In the genomic region with DNA sequence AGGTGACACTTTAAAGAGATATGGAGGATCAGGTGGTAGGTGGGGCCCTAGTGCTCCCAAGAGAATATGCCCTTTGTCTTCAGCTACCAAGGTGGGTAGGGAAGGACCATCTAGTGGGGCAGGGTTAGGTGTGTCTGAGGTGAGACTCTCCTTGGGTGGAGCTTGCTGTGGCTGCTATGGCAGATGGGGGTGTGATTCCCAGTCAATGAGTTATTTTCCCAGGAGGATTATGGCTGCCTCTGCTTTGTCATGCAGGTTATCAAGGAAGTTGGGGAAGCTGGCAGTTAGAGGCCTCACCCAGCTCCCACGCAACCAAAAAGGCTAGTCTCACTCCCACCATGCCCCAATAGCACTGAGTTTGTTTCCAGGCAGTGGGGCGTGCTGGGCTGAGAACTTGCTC, we compare ENCODE assay signal across 10 cellular contexts. TPM values are rescaled to one million over a fixed set of nuclear protein-coding genes. Genes with fewer than 3 reads are reported as not detected.
"Had no signal": no experiment of that assay in that cellular context is flagged by ENCODE, and none has a peak within 500 bp of the region (broad histone marks: within the 10 kb centered on the region; RNA-seq: fewer than 3 reads in every experiment).

No MANE protein-coding gene starts in this region.

- DNase-seq: activated CD4-positive, alpha-beta T cell treated with anti-CD3 and anti-CD28 coated beads, Interleukin-2, amount 50 U/mL, for 1 hour; activated naive CD4-positive, alpha-beta T cell treated with anti-CD3 and anti-CD28 coated beads, Interleukin-2, amount 10 ng/mL, durations not matched to agents 7 days and 5 days; naive thymus-derived CD4-positive, alpha-beta T cell; ovary; stimulated activated CD4-positive, alpha-beta T cell treated with anti-CD3 and anti-CD28 coated beads, Interleukin-1b, Interleukin-23, amount 100 ng/mL, for 48 hours; stimulated activated naive CD8-positive, alpha-beta T cell treated with anti-CD3 and anti-CD28 coated beads, Interleukin-15, amount 100 ng/mL, for 72 hours; testis; upper lobe of right lung had no signal

- H3K27ac ChIP-seq: ovary, testis, upper lobe of right lung had no signal

- H3K4me1 ChIP-seq: testis, upper lobe of right lung had no signal

- H3K9me3 ChIP-seq: ovary, testis, upper lobe of right lung had no signal

- H3K27me3 ChIP-seq: ovary, testis, upper lobe of right lung had no signal

- H3K36me3 ChIP-seq: ovary, upper lobe of right lung had no signal

- H3K4me3 ChIP-seq: lung, ovary, testis, upper lobe of right lung had no signal

RNA-seq across cellular contexts. Expression of gene SPIN2A, which starts 18.0 kb away (rescaled TPM):
- total RNA-seq: esophagus mucosa had no signal
